Comparison of ENCODE assay signal across 34 cellular contexts in genomic region chr4:103108547-103108946, GRCh38.
"Had no signal": no experiment of that assay in that cellular context is flagged by ENCODE, and none has a peak within 500 bp of the region (broad histone marks: within the 10 kb centered on the region; RNA-seq: fewer than 3 reads in every experiment).

No MANE protein-coding gene starts in this region.

- H3K36me3 ChIP-seq: adrenal gland, ascending aorta, breast epithelium had no signal

- H3K27ac ChIP-seq: adrenal gland, ascending aorta, body of pancreas, brain microvascular endothelial cell, breast epithelium, cardiac muscle cell had no signal

- H3K27me3 ChIP-seq: adrenal gland, ascending aorta, body of pancreas, brain microvascular endothelial cell, breast epithelium, cardiac muscle cell had no signal

- H3K4me1 ChIP-seq: adrenal gland, ascending aorta, body of pancreas, breast epithelium had no signal

- ATAC-seq: activated naive CD4-positive, alpha-beta T cell treated with anti-CD3 and anti-CD28 coated beads, Interleukin-2, amount 50 U/mL, for 72 hours; activated naive CD8-positive, alpha-beta T cell treated with anti-CD3 and anti-CD28 coated beads, Interleukin-2, amount 50 U/mL, for 24 hours; activated T-cell treated with anti-CD3 and anti-CD28 coated beads, Interleukin-2, amount 50 U/mL, for 4 hours; activated T-cell treated with anti-CD3 and anti-CD28 coated beads, Interleukin-2, amount 50 U/mL, for 72 hours; activated T-helper 17 cell treated with anti-CD3 and anti-CD28 coated beads, Interleukin-2, amount 50 U/mL, for 72 hours; body of pancreas had no signal

- H3K4me3 ChIP-seq: adrenal gland, ascending aorta, body of pancreas, breast epithelium, cardiac muscle cell had no signal

- FAIRE-seq: astrocyte, bronchial epithelial cell had no signal

- DNase-seq: activated effector memory CD4-positive, alpha-beta T cell treated with anti-CD3 and anti-CD28 coated beads, Interleukin-2, amount 50 U/mL, for 16 hours; activated effector memory CD4-positive, alpha-beta T cell treated with Interleukin-2 at 50 U/mL for 16 hours; activated gamma-delta T cell; activated gamma-delta T cell treated with Interleukin-2 at 50 U/mL for 16 hours; activated naive CD4-positive, alpha-beta T cell; activated naive CD4-positive, alpha-beta T cell treated with anti-CD3 and anti-CD28 coated beads for 36 hours; activated naive CD4-positive, alpha-beta T cell treated with anti-CD3 and anti-CD28 coated beads, Interleukin-2, amount 10 ng/mL, durations not matched to agents 7 days and 5 days; activated naive CD4-positive, alpha-beta T cell treated with anti-CD3 and anti-CD28 coated beads, Interleukin-2, amount 50 U/mL, for 16 hours; activated naive CD4-positive, alpha-beta T cell treated with Interleukin-2 at 50 U/mL for 16 hours; activated naive CD8-positive, alpha-beta T cell treated with anti-CD3 and anti-CD28 coated beads for 36 hours; activated naive CD8-positive, alpha-beta T cell treated with anti-CD3 and anti-CD28 coated beads, Interleukin-2, amount 10 ng/mL, durations not matched to agents 7 days and 5 days; activated naive CD8-positive, alpha-beta T cell treated with anti-CD3 and anti-CD28 coated beads, Interleukin-2, amount 50 U/mL, for 24 hours; activated T-cell treated with anti-CD3 and anti-CD28 coated beads, Interleukin-2, amount 50 U/mL, for 1 hour; activated T-cell treated with anti-CD3 and anti-CD28 coated beads, Interleukin-2, amount 50 U/mL, for 24 hours; activated T-cell treated with anti-CD3 and anti-CD28 coated beads, Interleukin-2, amount 50 U/mL, for 4 hours; activated T-cell treated with anti-CD3 and anti-CD28 coated beads, Interleukin-2, amount 50 U/mL, for 48 hours; activated T-cell treated with anti-CD3 and anti-CD28 coated beads, Interleukin-2, amount 50 U/mL, for 72 hours; adrenal gland; amniotic stem cell; amygdala; anterior cingulate cortex; aorta; body of pancreas; brain microvascular endothelial cell; caudate nucleus; central memory CD4-positive, alpha-beta T cell; cerebellar nuclear complex had no signal

- H3K9me3 ChIP-seq: adrenal gland, ascending aorta, body of pancreas, breast epithelium had no signal
